Comparison of ENCODE assay signal across 9 cellular contexts in the genomic region with DNA sequence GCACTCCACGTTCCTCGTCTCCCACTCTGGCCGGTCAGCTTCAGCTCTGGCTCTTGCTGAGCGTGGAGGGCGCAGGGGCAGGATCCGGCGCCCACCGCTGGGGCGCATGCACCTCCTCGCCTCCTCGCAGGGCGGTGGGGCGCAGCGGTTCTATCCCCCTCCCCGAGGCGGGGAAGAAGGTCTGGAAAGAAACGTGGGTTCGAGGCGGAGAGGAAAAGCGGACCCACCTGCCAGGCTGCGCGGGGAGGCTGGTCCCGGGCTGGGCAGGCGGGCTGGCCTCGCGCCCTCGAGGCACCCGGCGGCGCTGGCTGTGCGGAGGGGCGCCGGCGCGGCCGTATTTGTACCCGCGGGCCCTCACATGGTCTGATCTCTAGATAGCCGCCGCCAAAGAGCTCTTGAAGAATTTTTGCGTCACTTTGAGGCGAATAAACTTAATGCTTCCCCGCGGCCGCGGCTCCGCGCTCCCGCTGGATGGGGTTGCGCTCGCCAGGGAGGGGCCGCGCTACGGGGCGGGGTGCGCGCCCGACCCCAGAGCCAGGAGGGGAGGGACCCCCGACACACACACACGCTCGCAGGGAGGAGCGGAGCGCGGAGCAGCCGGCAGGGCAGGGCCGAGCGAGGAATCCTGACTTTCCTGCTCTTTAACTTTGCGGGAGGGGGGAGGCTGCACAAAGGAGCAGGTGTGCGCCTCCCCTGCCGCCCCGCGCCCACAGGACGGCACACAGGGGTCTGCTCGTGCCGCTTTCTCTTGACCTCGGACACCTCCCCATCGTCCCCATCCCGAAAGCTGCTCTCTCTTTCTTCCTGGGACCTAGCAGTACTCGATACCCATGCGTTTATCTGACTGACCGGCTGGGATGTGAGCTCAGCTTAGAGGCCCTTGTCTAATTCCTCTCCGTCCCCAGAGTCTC. TPM values are rescaled to one million over a fixed set of nuclear protein-coding genes. Genes with fewer than 3 reads are reported as not detected.
A peak's percentile ranks its signal among the peaks of the same experiment; 100 is the strongest.
DNase-seq lines count a peak whose midpoint lies in the region; ATAC-seq lines count a peak whose summit lies in the region.
"Had no signal": no experiment of that assay in that cellular context is flagged by ENCODE, and none has a peak within 500 bp of the region (broad histone marks: within the 10 kb centered on the region; RNA-seq: fewer than 3 reads in every experiment).

SLC6A4 (minus strand) TSS at position 312 of the 911 bp plus-strand sequence. CDS start 13,739 bp downstream, outside the sequence.

- intact Hi-C loops in activated naive CD4-positive, alpha-beta T cell treated with anti-CD3 and anti-CD28 coated beads for 36 hours (cut with micrococcal nuclease) = loop anchor here (5.0 kb wide), 1 partner anchor 102 kb away; no protein-coding TSS in a partner anchor

- peaks cover 88% of the 10 kb centered on the region for H3K27me3 ChIP-seq in iPS-20b (ENCODE audit: insufficient read depth, low read length)

- H3K27me3 Mint-ChIP-seq in activated naive CD4-positive, alpha-beta T cell treated with anti-CD3 and anti-CD28 coated beads for 36 hours (ENCODE audit: low read depth) = peaks cover 63% of the 10 kb centered on the region
- H3K27me3 Mint-ChIP-seq in activated naive CD8-positive, alpha-beta T cell treated with anti-CD3 and anti-CD28 coated beads, Interleukin-2, amount 10 ng/mL, durations not matched to agents 7 days and 5 days = peaks cover 77% of the 10 kb centered on the region

- H3K4me1 Mint-ChIP-seq in activated naive CD4-positive, alpha-beta T cell treated with anti-CD3 and anti-CD28 coated beads for 36 hours (ENCODE audit: low read depth) = peaks cover 22% of the 10 kb centered on the region
- H3K4me1 Mint-ChIP-seq in activated naive CD8-positive, alpha-beta T cell treated with anti-CD3 and anti-CD28 coated beads, Interleukin-2, amount 10 ng/mL, durations not matched to agents 7 days and 5 days = peaks cover 26% of the 10 kb centered on the region

- peak within 1 kb of the TSS; percentile 53 for H3K4me3 ChIP-seq in iPS-20b (ENCODE audit: low read length)

- H3K4me1 ChIP-seq in iPS-20b (ENCODE audit: insufficient read depth, low read length) = peaks cover 5% of the 10 kb centered on the region

- no peak within 1 kb of the TSS for H3K27ac ChIP-seq in iPS-20b (ENCODE audit: low read length)
- H3K27ac ChIP-seq: adrenal gland had no signal

- POLR2A ChIA-PET in activated naive CD8-positive, alpha-beta T cell treated with anti-CD3 and anti-CD28 coated beads, Interleukin-2, amount 10 ng/mL, durations not matched to agents 7 days and 5 days (lab: Charles Lee) = no interaction called here

- no peaks in the 10 kb centered on the region for H3K9me3 Mint-ChIP-seq in activated naive CD4-positive, alpha-beta T cell treated with anti-CD3 and anti-CD28 coated beads for 36 hours
- no peaks in the 10 kb centered on the region for H3K9me3 Mint-ChIP-seq in activated naive CD8-positive, alpha-beta T cell treated with anti-CD3 and anti-CD28 coated beads, Interleukin-2, amount 10 ng/mL, durations not matched to agents 7 days and 5 days

- no peak within 1 kb of the TSS for H3K9ac ChIP-seq in iPS-20b (ENCODE audit: low read depth, low read length)

- DNase-seq in activated naive CD4-positive, alpha-beta T cell treated with anti-CD3 and anti-CD28 coated beads for 36 hours = no peak
- DNase-seq in activated naive CD4-positive, alpha-beta T cell treated with anti-CD3 and anti-CD28 coated beads, Interleukin-2, amount 50 U/mL, for 16 hours = no peak
- DNase-seq in activated naive CD8-positive, alpha-beta T cell treated with anti-CD3 and anti-CD28 coated beads, Interleukin-2, amount 10 ng/mL, durations not matched to agents 7 days and 5 days = no peak
- no peak for DNase-seq in stimulated activated naive CD8-positive, alpha-beta T cell treated with anti-CD3 and anti-CD28 coated beads, Interleukin-15, Interleukin-2, amounts not matched to agents 100 U/mL and 50 U/mL, for 24 hours
- no peak for DNase-seq in NCI-H187 (lab: John Stamatoyannopoulos, UW)

- ATAC-seq in activated naive CD8-positive, alpha-beta T cell treated with anti-CD3 and anti-CD28 coated beads, Interleukin-2, amount 10 ng/mL, durations not matched to agents 7 days and 5 days (ENCODE audit: low read depth) = peak; percentile 24
- ATAC-seq in stimulated activated naive CD8-positive, alpha-beta T cell treated with anti-CD3 and anti-CD28 coated beads, Interleukin-15, Interleukin-2, amounts not matched to agents 100 U/mL and 50 U/mL, for 24 hours = peak; percentile 11
- no peak for ATAC-seq in HG03045 (IDR thresholded peaks at IDR 0.05; ENCODE audit: unreplicated experiment)
- ATAC-seq in GM18858 (IDR thresholded peaks at IDR 0.05; ENCODE audit: unreplicated experiment) = no peak

- H3K36me3 Mint-ChIP-seq in activated naive CD4-positive, alpha-beta T cell treated with anti-CD3 and anti-CD28 coated beads for 36 hours (ENCODE audit: low read depth) = no peaks in the 10 kb centered on the region
- peaks cover 1% of the 10 kb centered on the region for H3K36me3 Mint-ChIP-seq in activated naive CD8-positive, alpha-beta T cell treated with anti-CD3 and anti-CD28 coated beads, Interleukin-2, amount 10 ng/mL, durations not matched to agents 7 days and 5 days

- H3K36me3 ChIP-seq in iPS-20b (ENCODE audit: insufficient read depth, low read depth, low read length) = no peaks in the 10 kb centered on the region
- H3K36me3 ChIP-seq: adrenal gland had no signal

- peak within 1 kb of the TSS; percentile 59 for H3K4me3 Mint-ChIP-seq in activated naive CD4-positive, alpha-beta T cell treated with anti-CD3 and anti-CD28 coated beads for 36 hours
- peak within 1 kb of the TSS; percentile 80 for H3K4me3 Mint-ChIP-seq in activated naive CD8-positive, alpha-beta T cell treated with anti-CD3 and anti-CD28 coated beads, Interleukin-2, amount 10 ng/mL, durations not matched to agents 7 days and 5 days

- H3K27ac Mint-ChIP-seq in activated naive CD4-positive, alpha-beta T cell treated with anti-CD3 and anti-CD28 coated beads for 36 hours = no peak within 1 kb of the TSS
- H3K27ac Mint-ChIP-seq in activated naive CD8-positive, alpha-beta T cell treated with anti-CD3 and anti-CD28 coated beads, Interleukin-2, amount 10 ng/mL, durations not matched to agents 7 days and 5 days = no peak within 1 kb of the TSS

- no peaks in the 10 kb centered on the region for H3K9me3 ChIP-seq in iPS-20b (ENCODE audit: insufficient read depth, low read depth, low read length)
- H3K9me3 ChIP-seq: adrenal gland had no signal

- CTCF ChIA-PET in activated naive CD4-positive, alpha-beta T cell treated with anti-CD3 and anti-CD28 coated beads for 36 hours (lab: Charles Lee) = interaction anchor here (0.6 to 1.6 kb wide), 6 partner anchors 42 to 279 kb away, joined by 3 to 8 read pairs (median 4); no protein-coding TSS in a partner anchor

RNA-seq across cellular contexts. Expression of gene SLC6A4, which starts in this region (rescaled TPM):
- total RNA-seq in activated naive CD4-positive, alpha-beta T cell treated with anti-CD3 and anti-CD28 coated beads for 36 hours = not detected
- total RNA-seq in activated naive CD8-positive, alpha-beta T cell treated with anti-CD3 and anti-CD28 coated beads, Interleukin-2, amount 10 ng/mL, durations not matched to agents 7 days and 5 days = not detected

Comparison
In these comparisons a context has a peak if more than half of its experiments do, and no peak if none do; other contexts are left out.
1. Peak in ATAC-seq in activated naive CD8-positive, alpha-beta T cell treated with anti-CD3 and anti-CD28 coated beads, Interleukin-2, amount 10 ng/mL, durations not matched to agents 7 days and 5 days; RNA of the gene not detected or under 1 TPM.